Comparison of ENCODE assay signal across 10 cellular contexts in the genomic region with DNA sequence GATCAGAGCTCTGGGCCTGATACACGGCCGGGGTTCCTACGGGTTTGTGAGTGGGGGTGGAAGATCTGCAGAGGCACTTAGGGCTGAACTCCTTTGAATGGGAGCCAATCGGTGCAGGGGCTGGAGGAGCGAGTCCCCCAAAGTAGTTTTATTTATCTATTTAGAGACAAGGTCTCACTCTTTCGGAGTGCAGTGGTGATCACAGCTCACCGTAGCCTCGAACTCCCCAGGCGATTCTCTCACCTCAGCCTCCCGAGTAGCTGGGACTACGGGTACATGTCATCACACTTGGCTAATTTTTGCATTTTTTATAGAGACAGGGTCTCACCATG. TPM values are rescaled to one million over a fixed set of nuclear protein-coding genes. Genes with fewer than 3 reads are reported as not detected.
DNase-seq lines count a peak whose midpoint lies in the region; ATAC-seq and TF ChIP-seq lines count a peak whose summit lies in the region.
"Had no signal": no experiment of that assay in that cellular context is flagged by ENCODE, and none has a peak within 500 bp of the region (broad histone marks: within the 10 kb centered on the region; RNA-seq: fewer than 3 reads in every experiment).

No MANE protein-coding gene starts in this region.

- H3K4me1 Mint-ChIP-seq in CD14-positive monocyte (peaks cover 17% of the 10 kb centered on the region), IgD-negative memory B cell (peaks cover 7 to 8% (median 8%) of the 10 kb centered on the region in 3 donors)
- H3K4me1 Mint-ChIP-seq in central memory CD8-positive, alpha-beta T cell, result peaks cover 17% of the 10 kb centered on the region
- peaks cover 10 to 16% of the 10 kb centered on the region in 2 donors for H3K4me1 Mint-ChIP-seq in natural killer cell treated with Interleukin-12 subunit alpha and Interleukin-12 subunit beta and Interleukin-15 and Interleukin-18, amount 100 ng/mL, for 72 hours (ENCODE audit: low read depth in 2 of 2)

- peak; percentile 69 for TF ChIP-seq CTCF in CD14-positive monocyte (IDR thresholded peaks at IDR 0.05)

- H3K36me3 Mint-ChIP-seq in CD14-positive monocyte (peaks cover 5 to 6% of the 10 kb centered on the region in 2 donors), IgD-negative memory B cell (peaks cover 3% of the 10 kb centered on the region)
- H3K36me3 Mint-ChIP-seq in central memory CD8-positive, alpha-beta T cell (ENCODE audit: insufficient read depth), result peaks cover 15% of the 10 kb centered on the region
- no peaks in the 10 kb centered on the region for H3K36me3 Mint-ChIP-seq in natural killer cell treated with Interleukin-12 subunit alpha and Interleukin-12 subunit beta and Interleukin-15 and Interleukin-18, amount 100 ng/mL, for 72 hours

- DNase-seq in CD14-positive monocyte (ENCODE audit: low spot score), result no peak
- no peak for DNase-seq in central memory CD8-positive, alpha-beta T cell (ENCODE audit: low spot score in 2 of 2)
- DNase-seq in natural killer cell treated with Interleukin-12 subunit alpha and Interleukin-12 subunit beta and Interleukin-15 and Interleukin-18, amount 100 ng/mL, for 72 hours (ENCODE audit: low spot score), result no peak
- no peak for DNase-seq in central memory CD4-positive, alpha-beta T cell

- intact Hi-C loops in CD14-positive monocyte (cut with micrococcal nuclease), result no loop called here

- ATAC-seq in central memory CD8-positive, alpha-beta T cell (replicated peaks; ENCODE audit: extremely low read depth, poor library complexity, severe bottlenecking), result no peak
- no peak for ATAC-seq in natural killer cell treated with Interleukin-12 subunit alpha and Interleukin-12 subunit beta and Interleukin-15 and Interleukin-18, amount 100 ng/mL, for 72 hours
- no peak for ATAC-seq in HG02852 (IDR thresholded peaks at IDR 0.05; ENCODE audit: unreplicated experiment)
- no peak for ATAC-seq in HG03025 (IDR thresholded peaks at IDR 0.05; ENCODE audit: low FRiP score, unreplicated experiment)
- no peak for ATAC-seq in GM21723 (IDR thresholded peaks at IDR 0.05; ENCODE audit: unreplicated experiment)

- H3K9me3 Mint-ChIP-seq in CD14-positive monocyte (peaks cover 8 to 25% (median 17%) of the 10 kb centered on the region in 7 donors), IgD-negative memory B cell (no peaks in the 10 kb centered on the region)
- H3K9me3 Mint-ChIP-seq in central memory CD8-positive, alpha-beta T cell, result no peaks in the 10 kb centered on the region
- H3K9me3 Mint-ChIP-seq in natural killer cell treated with Interleukin-12 subunit alpha and Interleukin-12 subunit beta and Interleukin-15 and Interleukin-18, amount 100 ng/mL, for 72 hours, result no peaks in the 10 kb centered on the region

- H3K27ac Mint-ChIP-seq in CD14-positive monocyte (peak overlapping the region in 3 of 7 donors; percentile 25 to 93 (median 86)), IgD-negative memory B cell (peak overlapping the region in 1 of 3 donors; percentile 94)
- peak overlapping the region; percentile 80 for H3K27ac Mint-ChIP-seq in central memory CD8-positive, alpha-beta T cell (ENCODE audit: low read depth)
- no peak overlapping the region for H3K27ac Mint-ChIP-seq in natural killer cell treated with Interleukin-12 subunit alpha and Interleukin-12 subunit beta and Interleukin-15 and Interleukin-18, amount 100 ng/mL, for 72 hours

- H3K27me3 Mint-ChIP-seq in CD14-positive monocyte (ENCODE audit: low read depth in 3 of 3), result peaks cover 30 to 45% (median 42%) of the 10 kb centered on the region in 3 donors
- peaks cover 23% of the 10 kb centered on the region for H3K27me3 Mint-ChIP-seq in IgD-negative memory B cell
- peaks cover 14% of the 10 kb centered on the region for H3K27me3 Mint-ChIP-seq in central memory CD8-positive, alpha-beta T cell
- peaks cover 0 to 5% of the 10 kb centered on the region in 2 donors for H3K27me3 Mint-ChIP-seq in natural killer cell treated with Interleukin-12 subunit alpha and Interleukin-12 subunit beta and Interleukin-15 and Interleukin-18, amount 100 ng/mL, for 72 hours

- H3K4me3 Mint-ChIP-seq in CD14-positive monocyte (peak overlapping the region; percentile 87 to 96), IgD-negative memory B cell (peak overlapping the region; percentile 77 to 97 (median 90))
- peak overlapping the region; percentile 80 for H3K4me3 Mint-ChIP-seq in central memory CD8-positive, alpha-beta T cell
- H3K4me3 Mint-ChIP-seq in natural killer cell treated with Interleukin-12 subunit alpha and Interleukin-12 subunit beta and Interleukin-15 and Interleukin-18, amount 100 ng/mL, for 72 hours, result peak overlapping the region; percentile 92

RNA-seq across cellular contexts. Expression of gene CELSR3, which starts 1.6 kb away (rescaled TPM):
- polyA plus RNA-seq in CD14-positive monocyte (not detected), IgD-negative memory B cell (0.59 TPM)
- total RNA-seq in natural killer cell treated with Interleukin-12 subunit alpha and Interleukin-12 subunit beta and Interleukin-15 and Interleukin-18, amount 100 ng/mL, for 72 hours, result 10 to 100 TPM in 1 of 2 donors, 1 to 10 TPM in 1; 4.4 to 20.1 TPM

RNA-seq across cellular contexts. Expression of gene NCKIPSD, which starts 21.4 kb away (rescaled TPM):
- polyA plus RNA-seq in CD14-positive monocyte (1 to 10 TPM; 4.2 to 4.3 TPM), IgD-negative memory B cell (17.2 TPM)
- 10 to 100 TPM; 22.7 to 37.0 TPM for total RNA-seq in natural killer cell treated with Interleukin-12 subunit alpha and Interleukin-12 subunit beta and Interleukin-15 and Interleukin-18, amount 100 ng/mL, for 72 hours

RNA-seq across cellular contexts. Expression of gene SLC26A6, which starts 29.0 kb away (rescaled TPM):
- polyA plus RNA-seq in CD14-positive monocyte, result 10 to 100 TPM; 16.3 to 20.4 TPM
- polyA plus RNA-seq in IgD-negative memory B cell, result 1.4 TPM
- 10 to 100 TPM; 31.3 to 62.4 TPM for total RNA-seq in natural killer cell treated with Interleukin-12 subunit alpha and Interleukin-12 subunit beta and Interleukin-15 and Interleukin-18, amount 100 ng/mL, for 72 hours

RNA-seq across cellular contexts. Expression of gene TMEM89, which starts 42.7 kb away (rescaled TPM):
- polyA plus RNA-seq in CD14-positive monocyte, result not detected
- polyA plus RNA-seq in IgD-negative memory B cell, result not detected
- total RNA-seq in natural killer cell treated with Interleukin-12 subunit alpha and Interleukin-12 subunit beta and Interleukin-15 and Interleukin-18, amount 100 ng/mL, for 72 hours, result not detected
- total RNA-seq: aorta, upper lobe of right lung had no signal

RNA-seq across cellular contexts. Expression of gene IP6K2, which starts 52.7 kb away (rescaled TPM):
- polyA plus RNA-seq in CD14-positive monocyte (10 to 100 TPM; 16.5 to 18.7 TPM), IgD-negative memory B cell (43.4 TPM)
- total RNA-seq in natural killer cell treated with Interleukin-12 subunit alpha and Interleukin-12 subunit beta and Interleukin-15 and Interleukin-18, amount 100 ng/mL, for 72 hours, result 10 to 100 TPM; 53.5 to 60.2 TPM
